2 cellular contexts compared by ENCODE assay signal in the genomic region with DNA sequence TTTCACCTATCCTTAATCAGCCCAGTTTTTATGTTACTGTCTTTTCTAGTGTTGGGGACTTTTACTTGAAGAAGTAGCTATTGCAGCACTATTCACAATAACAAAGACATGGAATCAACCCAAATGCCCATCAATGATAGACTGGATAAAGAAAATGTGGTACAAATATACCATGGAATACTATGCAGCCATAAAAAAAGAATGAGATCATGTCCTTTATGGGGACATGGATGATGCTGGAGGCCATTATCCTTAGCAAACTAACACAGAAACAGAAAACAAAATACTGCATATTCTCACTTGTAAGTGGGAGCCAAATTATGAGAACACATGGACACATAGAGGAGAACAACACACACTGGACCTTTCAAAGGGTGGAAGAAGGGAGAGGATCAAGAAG.
TF ChIP-seq lines count a peak whose summit lies in the region.

No MANE protein-coding gene starts in this region.

TF ChIP-seq in HEK293, 187 proteins besides CTCF, POLR2A, EP300 and RAD21:
- TF ChIP-seq ZNF146 (tag by site-specific recombination; IDR thresholded peaks at IDR 0.05) = peak; percentile 81

TF ChIP-seq in K562, 482 proteins besides CTCF, POLR2A, EP300 and RAD21:
- peak; percentile 70 for TF ChIP-seq ZNF146 (CRISPR knock-in tag; IDR thresholded peaks at IDR 0.05; ENCODE audit: unreplicated experiment)
